ENCODE assay signal across 15 cellular contexts in genomic region chr4:2848449-2848848, GRCh38. TPM values are rescaled to one million over a fixed set of nuclear protein-coding genes. Genes with fewer than 3 reads are reported as not detected.
DNase-seq lines count a peak whose midpoint lies in the region; ATAC-seq and TF ChIP-seq lines count a peak whose summit lies in the region.
"Had no signal": no experiment of that assay in that cellular context is flagged by ENCODE, and none has a peak within 500 bp of the region (broad histone marks: within the 10 kb centered on the region; RNA-seq: fewer than 3 reads in every experiment).

No MANE protein-coding gene starts in this region.

- in situ Hi-C loops in gastrocnemius medialis (cut with MboI; ENCODE audit: low sequenced_read_pairs in 4 of 4), result no loop called here

- CTCF ChIA-PET in activated CD8-positive, alpha-beta memory T cell treated with anti-CD3 and anti-CD28 coated beads, Interleukin-2, amount 10 ng/mL, durations not matched to agents 7 days and 5 days (lab: Charles Lee), result interaction anchor here (1.1 kb wide), 1 partner anchor 106 kb away, joined by 5 read pairs; no protein-coding TSS in a partner anchor

- no peak overlapping the region for H3K4me3 ChIP-seq in ascending aorta
- no peak overlapping the region for H3K4me3 ChIP-seq in gastrocnemius medialis
- H3K4me3 ChIP-seq: cardiac muscle cell had no signal

- H3K9me3 Mint-ChIP-seq in activated CD8-positive, alpha-beta memory T cell treated with anti-CD3 and anti-CD28 coated beads, Interleukin-2, amount 10 ng/mL, durations not matched to agents 7 days and 5 days (ENCODE audit: low read depth), result no peaks in the 10 kb centered on the region
- H3K9me3 Mint-ChIP-seq in immature natural killer cell, result no peaks in the 10 kb centered on the region
- H3K9me3 Mint-ChIP-seq: IgD-negative memory B cell; naive B cell; T-helper 2 cell treated with Interferon-gamma antibody and Interleukin-4, amounts not matched to agents 5 μg/mL and 100 μg/mL, for 36 hours had no signal

- H3K4me1 Mint-ChIP-seq in activated CD8-positive, alpha-beta memory T cell treated with anti-CD3 and anti-CD28 coated beads, Interleukin-2, amount 10 ng/mL, durations not matched to agents 7 days and 5 days, result peaks cover 63% of the 10 kb centered on the region
- H3K4me1 Mint-ChIP-seq in immature natural killer cell, result peaks cover 83 to 85% of the 10 kb centered on the region in 2 donors

- TF ChIP-seq CTCF in ascending aorta (IDR thresholded peaks at IDR 0.05), result no peak
- TF ChIP-seq CTCF in gastrocnemius medialis (IDR thresholded peaks at IDR 0.05 in 4 of 5, conservative IDR thresholded peaks at IDR 0.05 in 1 of 5), result no peak

- peaks cover 3 to 51% of the 10 kb centered on the region in 2 donors for H3K4me1 ChIP-seq in ascending aorta
- peaks cover 75 to 76% of the 10 kb centered on the region in 2 donors for H3K4me1 ChIP-seq in gastrocnemius medialis

- peak; percentile 0 for DNase-seq in activated CD8-positive, alpha-beta memory T cell treated with anti-CD3 and anti-CD28 coated beads, Interleukin-2, amount 10 ng/mL, durations not matched to agents 7 days and 5 days
- DNase-seq in activated CD8-positive, alpha-beta memory T cell treated with anti-CD3 and anti-CD28 coated beads, Interleukin-2, amount 50 U/mL, for 4 hours, result no peak
- DNase-seq in ascending aorta (ENCODE audit: low spot score in 2 of 2) (no peak), immature natural killer cell (no peak), gastrocnemius medialis (no peak), NCI-H82 (lab: John Stamatoyannopoulos, UW) (no peak), iPS-NIHi11 (ENCODE audit: low spot score) (no peak), SK-N-DZ (ENCODE audit: low spot score) (no peak)
- DNase-seq: activated naive CD4-positive, alpha-beta T cell; naive B cell; NCI-H2107; SHP77 had no signal

- H3K27ac Mint-ChIP-seq in activated CD8-positive, alpha-beta memory T cell treated with anti-CD3 and anti-CD28 coated beads, Interleukin-2, amount 10 ng/mL, durations not matched to agents 7 days and 5 days, result no peak overlapping the region
- H3K27ac Mint-ChIP-seq in immature natural killer cell, result peak overlapping the region in 4 of 6 donors; percentile 36 to 78 (median 53)
- H3K27ac Mint-ChIP-seq: T-helper 2 cell treated with Interferon-gamma antibody and Interleukin-4, amounts not matched to agents 5 μg/mL and 100 μg/mL, for 36 hours had no signal

- ATAC-seq in activated CD8-positive, alpha-beta memory T cell treated with anti-CD3 and anti-CD28 coated beads, Interleukin-2, amount 10 ng/mL, durations not matched to agents 7 days and 5 days, result no peak
- ATAC-seq in gastrocnemius medialis, result peak; percentile 42 to 45

- H3K36me3 ChIP-seq in ascending aorta, result peaks cover under 1 to 4% of the 10 kb centered on the region in 2 donors
- H3K36me3 ChIP-seq in gastrocnemius medialis, result peaks cover 0 to 3% of the 10 kb centered on the region in 2 donors

- TF ChIP-seq POLR2A in gastrocnemius medialis (IDR thresholded peaks at IDR 0.05), result no peak

- no peaks in the 10 kb centered on the region for H3K27me3 ChIP-seq in ascending aorta
- no peaks in the 10 kb centered on the region for H3K27me3 ChIP-seq in gastrocnemius medialis
- H3K27me3 ChIP-seq: cardiac muscle cell had no signal

- no peak overlapping the region for H3K4me3 Mint-ChIP-seq in activated CD8-positive, alpha-beta memory T cell treated with anti-CD3 and anti-CD28 coated beads, Interleukin-2, amount 10 ng/mL, durations not matched to agents 7 days and 5 days
- no peak overlapping the region for H3K4me3 Mint-ChIP-seq in immature natural killer cell
- H3K4me3 Mint-ChIP-seq: T-helper 2 cell treated with Interferon-gamma antibody and Interleukin-4, amounts not matched to agents 5 μg/mL and 100 μg/mL, for 36 hours had no signal

- H3K27me3 Mint-ChIP-seq in activated CD8-positive, alpha-beta memory T cell treated with anti-CD3 and anti-CD28 coated beads, Interleukin-2, amount 10 ng/mL, durations not matched to agents 7 days and 5 days, result no peaks in the 10 kb centered on the region
- H3K27me3 Mint-ChIP-seq in immature natural killer cell (ENCODE audit: low read depth in 3 of 3), result peaks cover 11 to 17% (median 14%) of the 10 kb centered on the region in 3 donors
- H3K27me3 Mint-ChIP-seq: IgD-negative memory B cell, naive B cell had no signal

- H3K9me3 ChIP-seq in ascending aorta, result no peaks in the 10 kb centered on the region
- no peaks in the 10 kb centered on the region for H3K9me3 ChIP-seq in gastrocnemius medialis

- H3K27ac ChIP-seq in ascending aorta, result peak overlapping the region; percentile 27 to 52
- H3K27ac ChIP-seq in gastrocnemius medialis, result peak overlapping the region; percentile 63 to 76 (median 70)

- intact Hi-C loops in ascending aorta (cut with DNase I), result loop anchor here (10.0 kb wide), 2 partner anchors 584 to 1504 kb away; partner anchors contain the start of genes MXD4 and UVSSA
- intact Hi-C loops in gastrocnemius medialis (cut with DNase I; ENCODE audit: low total_unique reads), result no loop called here

- peaks cover 11% of the 10 kb centered on the region for H3K36me3 Mint-ChIP-seq in activated CD8-positive, alpha-beta memory T cell treated with anti-CD3 and anti-CD28 coated beads, Interleukin-2, amount 10 ng/mL, durations not matched to agents 7 days and 5 days
- H3K36me3 Mint-ChIP-seq in immature natural killer cell, result no peaks in the 10 kb centered on the region
- H3K36me3 Mint-ChIP-seq: naive B cell had no signal

RNA-seq across cellular contexts. Expression of gene ADD1, which starts 4.8 kb away (rescaled TPM):
- total RNA-seq in activated CD8-positive, alpha-beta memory T cell treated with anti-CD3 and anti-CD28 coated beads, Interleukin-2, amount 10 ng/mL, durations not matched to agents 7 days and 5 days, result 100 to 1,000 TPM; 251 to 260 TPM
- 261 TPM for total RNA-seq in ascending aorta
- polyA plus RNA-seq in immature natural killer cell, result 100 to 1,000 TPM; 207 to 318 (median 314) TPM
- 100 to 1,000 TPM; 144 to 255 (median 178) TPM for total RNA-seq in gastrocnemius medialis
- polyA plus RNA-seq in SK-N-DZ (2014; cell fraction: cytosol; rRNA removed), result 101 and 103 TPM in 2 replicates
- polyA plus RNA-seq in SK-N-DZ (2014; cell fraction: nucleus; rRNA removed), result 125 and 189 TPM in 2 replicates

RNA-seq across cellular contexts. Expression of gene SH3BP2, which starts 55.6 kb away (rescaled TPM):
- 100 to 1,000 TPM in 1 of 2 experiments, 10 to 100 TPM in 1; 88.0 to 105 TPM for total RNA-seq in activated CD8-positive, alpha-beta memory T cell treated with anti-CD3 and anti-CD28 coated beads, Interleukin-2, amount 10 ng/mL, durations not matched to agents 7 days and 5 days
- total RNA-seq in ascending aorta (70.6 TPM), gastrocnemius medialis (10 to 100 TPM in 3 of 4 donors, 1 to 10 TPM in 1; 4.8 to 21.5 (median 12.0) TPM)
- 10 to 100 TPM; 12.6 to 71.0 (median 22.7) TPM for polyA plus RNA-seq in immature natural killer cell
- 13.8 and 27.4 TPM in 2 replicates for polyA plus RNA-seq in SK-N-DZ (2014; cell fraction: cytosol; rRNA removed)
- polyA plus RNA-seq in SK-N-DZ (2014; cell fraction: nucleus; rRNA removed), result 99.4 and 107 TPM in 2 replicates
